In genomic region chr17:48542114-48542955, GRCh38 we compare ENCODE assay signal across 8 cellular contexts. TPM values are rescaled to one million over a fixed set of nuclear protein-coding genes. Genes with fewer than 3 reads are reported as not detected.
DNase-seq lines count a peak whose midpoint lies in the region; ATAC-seq lines count a peak whose summit lies in the region.
"Had no signal": no experiment of that assay in that cellular context is flagged by ENCODE, and none has a peak within 500 bp of the region (broad histone marks: within the 10 kb centered on the region; RNA-seq: fewer than 3 reads in every experiment).

No MANE protein-coding gene starts in this region.

- DNase-seq in KBM-7 (peak; percentile 45), right cardiac atrium (peak in 1 of 3 donors; percentile 33), NCI-H1048 (lab: John Stamatoyannopoulos, UW) (no peak), 8988T (no peak)
- peak; percentile 67 for DNase-seq in activated effector memory CD4-positive, alpha-beta T cell treated with anti-CD3 and anti-CD28 coated beads, Interleukin-2, amount 50 U/mL, for 16 hours
- no peak for DNase-seq in effector CD4-positive, alpha-beta T cell

- H3K27me3 ChIP-seq in right cardiac atrium (ENCODE audit: control insufficient read depth, insufficient read depth) (no peaks in the 10 kb centered on the region), skeletal muscle tissue (ENCODE audit: control insufficient read depth in 3 of 3, insufficient read depth in 3 of 3, low read length in 3 of 3) (peaks cover 0 to 61% (median 51%) of the 10 kb centered on the region in 3 donors)

- peak overlapping the region; percentile 53 to 81 (median 76) for H3K9ac ChIP-seq in skeletal muscle tissue (ENCODE audit: low read depth in 1 of 3, low read length in 3 of 3)

- ATAC-seq in right cardiac atrium, result peak; percentile 1 to 4

- H3K9me3 ChIP-seq in right cardiac atrium (ENCODE audit: control insufficient read depth, low read length), result no peaks in the 10 kb centered on the region
- no peaks in the 10 kb centered on the region for H3K9me3 ChIP-seq in skeletal muscle tissue (ENCODE audit: control insufficient read depth in 3 of 3, low read length in 3 of 3)

- peaks cover 3% of the 10 kb centered on the region for H3K4me1 ChIP-seq in right cardiac atrium (ENCODE audit: control insufficient read depth, insufficient read depth, low read length)
- peaks cover 4 to 38% (median 5%) of the 10 kb centered on the region in 3 donors for H3K4me1 ChIP-seq in skeletal muscle tissue (ENCODE audit: control insufficient read depth in 3 of 3, insufficient read depth in 3 of 3, low read length in 3 of 3)

- intact Hi-C loops in right cardiac atrium (cut with DNase I), result loop anchor here in 1 of 4 donors (5.0 kb wide), 1 partner anchor 35 kb away; the partner anchor contains the start of gene HOXB4

- in situ Hi-C loops in KBM-7 (cut with MboI; ENCODE audit: low pct_unique_long_range_greater_than_20kb, low sequenced_read_pairs), result no loop called here

- H3K27ac ChIP-seq in right cardiac atrium (ENCODE audit: low read length) (peak overlapping the region; percentile 94), skeletal muscle tissue (ENCODE audit: low read depth, low read length) (peak overlapping the region; percentile 62)

- H3K4me3 ChIP-seq in right cardiac atrium (ENCODE audit: low read length) (peak overlapping the region; percentile 77), skeletal muscle tissue (ENCODE audit: low read length in 3 of 3) (peak overlapping the region; percentile 54 to 91 (median 72))

- WGBS in right cardiac atrium, result 13% methylated on average over 30 of the region's 30 CpGs

- no peaks in the 10 kb centered on the region for H3K36me3 ChIP-seq in skeletal muscle tissue (ENCODE audit: control insufficient read depth in 3 of 3, insufficient read depth in 3 of 3, low read length in 3 of 3)

RNA-seq across cellular contexts. Expression of gene HOXB2, which starts 2.6 kb away (rescaled TPM):
- 1 to 10 TPM; 2.4 to 9.9 (median 6.0) TPM for total RNA-seq in right cardiac atrium
- polyA plus RNA-seq in right cardiac atrium, result 5.5 TPM
- 3.1 TPM for total RNA-seq in skeletal muscle tissue

RNA-seq across cellular contexts. Expression of gene HOXB1, which starts 11.5 kb away (rescaled TPM):
- total RNA-seq in right cardiac atrium (not detected), skeletal muscle tissue (not detected)
- polyA plus RNA-seq in right cardiac atrium, result not detected
- total RNA-seq: T-helper 1 cell treated with Interleukin-12 subunit alpha and Interleukin-12 subunit beta and Interleukin-4 antibody, amounts not matched to agents 30 ng/mL and 1 ng/mL, for 36 hours had no signal

RNA-seq across cellular contexts. Expression of gene HOXB4, which starts 35.8 kb away (rescaled TPM):
- total RNA-seq in right cardiac atrium (1 to 10 TPM in 1 of 4 donors, under 1 TPM in 3; 0.38 to 1.1 (median 0.52) TPM), skeletal muscle tissue (1.0 TPM)
- polyA plus RNA-seq in right cardiac atrium, result 1.1 TPM

RNA-seq across cellular contexts. Expression of gene HOXB3, which starts 47.7 kb away (rescaled TPM):
- total RNA-seq in right cardiac atrium (1 to 10 TPM; 1.2 to 2.3 (median 2.2) TPM), skeletal muscle tissue (4.2 TPM)
- 2.8 TPM for polyA plus RNA-seq in right cardiac atrium

RNA-seq across cellular contexts. Expression of gene HOXB5, which starts 51.2 kb away (rescaled TPM):
- total RNA-seq in right cardiac atrium (under 1 TPM in 3 of 4 donors, not detected in 1; 0.12 to 0.37 (median 0.14) TPM), skeletal muscle tissue (not detected)
- 0.14 TPM for polyA plus RNA-seq in right cardiac atrium

Comparison
In these comparisons a context has a peak if more than half of its experiments do, and no peak if none do; other contexts are left out.
1. DNase-seq: peak in KBM-7 (single experiment) and activated effector memory CD4-positive, alpha-beta T cell treated with anti-CD3 and anti-CD28 coated beads, Interleukin-2, amount 50 U/mL, for 16 hours (single experiment); none in effector CD4-positive, alpha-beta T cell (single experiment), NCI-H1048 (single experiment) and 8988T (single experiment).